ENCODE assay signal across 25 cellular contexts in the genomic region with DNA sequence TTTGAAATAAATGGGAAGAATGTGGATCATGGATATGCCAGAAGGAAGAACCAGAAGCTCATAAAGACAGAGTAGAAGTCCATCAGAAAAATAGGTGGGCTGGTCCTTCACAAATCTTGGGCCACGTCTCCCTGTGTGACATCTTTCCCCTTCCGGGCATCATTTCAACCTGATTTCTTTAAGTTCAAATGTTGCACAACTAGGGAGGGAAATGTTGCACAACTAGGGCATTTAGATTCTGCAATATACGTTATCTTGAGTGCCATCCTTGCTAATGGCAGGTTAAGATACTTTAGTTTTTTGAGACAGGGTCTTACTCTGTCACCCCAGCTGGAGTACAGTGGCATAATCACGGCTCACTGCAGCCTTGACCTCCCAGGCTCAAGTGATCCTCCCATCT.
DNase-seq lines count a peak whose midpoint lies in the region; FAIRE-seq and TF ChIP-seq lines count a peak whose summit lies in the region.
"Had no signal": no experiment of that assay in that cellular context is flagged by ENCODE, and none has a peak within 500 bp of the region (broad histone marks: within the 10 kb centered on the region; RNA-seq: fewer than 3 reads in every experiment).

No MANE protein-coding gene starts in this region.

- H3K9me3 ChIP-seq in mammary epithelial cell (replicated peaks; ENCODE audit: insufficient read depth, low read length) (no peaks in the 10 kb centered on the region), right atrium auricular region (no peaks in the 10 kb centered on the region)

- no peaks in the 10 kb centered on the region for H3K9me3 Mint-ChIP-seq in MCF 10A (ENCODE audit: unreplicated experiment)

- in situ Hi-C loops in mammary epithelial cell (cut with MboI; ENCODE audit: low sequenced_read_pairs in 2 of 2) = no loop called here

- CTCF ChIA-PET in MCF 10A (lab: Yijun Ruan, JAX) (no interaction called here), mammary epithelial cell (lab: Charles Lee; ENCODE audit: low non-redundant PET) (no interaction called here)

- DNase-seq in MCF 10A (ENCODE audit: unreplicated experiment) (peak; percentile 70), mammary epithelial cell (no peak), NB4 (ENCODE audit: low read depth) (peak; percentile 63), OCI-M1 (lab: John Stamatoyannopoulos, UW) (peak; percentile 28), amniotic epithelial cell (ENCODE audit: low read depth) (peak; percentile 22), right atrium auricular region (ENCODE audit: low spot score) (no peak), HTR-8/SVneo (ENCODE audit: insufficient read length, low spot score) (no peak)
- DNase-seq in stimulated activated CD4-positive, alpha-beta T cell treated with anti-CD3 and anti-CD28 coated beads, Interleukin-1b, Interleukin-23, amount 100 ng/mL, for 48 hours = no peak
- DNase-seq: 8988T; ACHN; DMS153; DND-41; HCEC 1CT; NCI-H1694; NCI-H2029 treated with DMSO at 0.1 percent for 48 hours; NCI-H446 treated with DMSO at 0.1 percent for 48 hours; NCI-H82; NK-92 treated with Interleukin-12 subunit alpha and Interleukin-12 subunit beta, amount 100 ng/mL, for 24 hours; PC-3; Right ventricle myocardium superior; SW 1271; T-helper 17 cell had no signal

- no peak overlapping the region for H3K4me3 ChIP-seq in mammary epithelial cell (replicated peaks in 1 of 3; ENCODE audit: insufficient read depth in 1 of 3, low read depth in 2 of 3, low read length in 3 of 3)
- no peak overlapping the region for H3K4me3 ChIP-seq in NB4 (ENCODE audit: low read depth, low read length)
- no peak overlapping the region for H3K4me3 ChIP-seq in right atrium auricular region

- no TSS peak for BruUV-seq in MCF 10A (replicated peaks; lab: Mats Ljungman, UMichigan)
- BruUV-seq in mammary epithelial cell (replicated peaks; lab: Mats Ljungman, UMichigan) = no TSS peak

- H3K4me2 ChIP-seq in mammary epithelial cell (ENCODE audit: insufficient read depth, low read depth, low read length) = no peak overlapping the region
- H3K4me2 ChIP-seq: KMS-11 had no signal

- intact Hi-C loops in MCF 10A (cut with micrococcal nuclease) = no loop called here
- intact Hi-C loops in mammary epithelial cell (cut with micrococcal nuclease) = no loop called here

- H3K9ac ChIP-seq in mammary epithelial cell (ENCODE audit: insufficient read depth, low read length) = no peak overlapping the region
- H3K9ac ChIP-seq: KMS-11 had no signal

- H3K27me3 Mint-ChIP-seq in MCF 10A (ENCODE audit: insufficient read depth, unreplicated experiment) = no peaks in the 10 kb centered on the region
- H3K27me3 Mint-ChIP-seq: T-helper 17 cell had no signal

- TF ChIP-seq CTCF in MCF 10A (IDR thresholded peaks at IDR 0.05; ENCODE audit: unreplicated experiment) (no peak), mammary epithelial cell (conservative IDR thresholded peaks at IDR 0.05 in 1 of 2, IDR thresholded peaks at IDR 0.05 in 1 of 2; ENCODE audit: extremely low read depth in 1 of 2, insufficient read depth in 1 of 2, low read depth in 1 of 2, low read length in 2 of 2) (no peak), NB4 (IDR thresholded peaks at IDR 0.05; ENCODE audit: low read depth, low read length) (no peak), right atrium auricular region (IDR thresholded peaks at IDR 0.05) (no peak)

- H3K36me3 ChIP-seq in mammary epithelial cell (ENCODE audit: insufficient read depth, low read length) (peaks cover 2% of the 10 kb centered on the region), right atrium auricular region (no peaks in the 10 kb centered on the region)

- no peaks in the 10 kb centered on the region for H3K27me3 ChIP-seq in mammary epithelial cell (ENCODE audit: insufficient read depth, low read length)
- no peaks in the 10 kb centered on the region for H3K27me3 ChIP-seq in right atrium auricular region

- H2AFZ ChIP-seq in mammary epithelial cell (ENCODE audit: low read depth, low read length) = no peak overlapping the region

- H3K27ac ChIP-seq in mammary epithelial cell (ENCODE audit: insufficient read depth, low read depth, low read length) (no peak overlapping the region), right atrium auricular region (no peak overlapping the region)
- H3K27ac ChIP-seq: KMS-11 had no signal

- TF ChIP-seq POLR2A in NB4 (IDR thresholded peaks at IDR 0.05; ENCODE audit: extremely low read depth, insufficient read length) = no peak

- no peaks in the 10 kb centered on the region for H4K20me1 ChIP-seq in mammary epithelial cell (ENCODE audit: insufficient read depth, low read length)

- H3K4me1 ChIP-seq in mammary epithelial cell (ENCODE audit: insufficient read depth, low read length) = peaks cover 31% of the 10 kb centered on the region
- H3K4me1 ChIP-seq in right atrium auricular region = peaks cover 0 to 25% of the 10 kb centered on the region in 2 donors

- dilution Hi-C loops in mammary epithelial cell (cut with HindIII; ENCODE audit: low sequenced_read_pairs) = no loop called here

- WGBS in mammary epithelial cell (ENCODE audit: low coverage, missing lambda C conversion rate) = 91% methylated on average over 4 of the region's 4 CpGs

- peak overlapping the region; percentile 92 for H3K27ac Mint-ChIP-seq in MCF 10A (ENCODE audit: low read depth, unreplicated experiment)
- H3K27ac Mint-ChIP-seq: T-helper 17 cell had no signal

- no peaks in the 10 kb centered on the region for H3K36me3 Mint-ChIP-seq in MCF 10A (ENCODE audit: insufficient read depth, unreplicated experiment)

- peaks cover 33% of the 10 kb centered on the region for H3K4me1 Mint-ChIP-seq in MCF 10A (ENCODE audit: insufficient read depth, unreplicated experiment)

- no peak for FAIRE-seq in HTR-8/SVneo (lab: Jason Lieb, UNC)
- FAIRE-seq: GM12892, H1 had no signal

- POLR2A ChIA-PET in MCF 10A (lab: Yijun Ruan, JAX) = interaction anchor here (0.7 to 4.7 kb wide), 3 partner anchors 20 to 24 kb away, joined by 4 to 54 read pairs (median 15); no protein-coding TSS in a partner anchor

- H3K79me2 ChIP-seq in mammary epithelial cell (ENCODE audit: insufficient read depth, low read length) = peaks cover 59% of the 10 kb centered on the region

- no peak overlapping the region for H3K4me3 Mint-ChIP-seq in MCF 10A (ENCODE audit: unreplicated experiment)
- H3K4me3 Mint-ChIP-seq: T-helper 17 cell had no signal

Comparison
In these comparisons a context has a peak if more than half of its experiments do, and no peak if none do; other contexts are left out.
1. DNase-seq: peak in MCF 10A (single experiment), NB4 (single experiment), OCI-M1 (single experiment) and amniotic epithelial cell (single experiment); none in mammary epithelial cell (single experiment), right atrium auricular region (single experiment), HTR-8/SVneo (single experiment) and stimulated activated CD4-positive, alpha-beta T cell treated with anti-CD3 and anti-CD28 coated beads, Interleukin-1b, Interleukin-23, amount 100 ng/mL, for 48 hours (single experiment).